In genomic region chr7:76317782-76318487, GRCh38 we compare ENCODE assay signal across 8 cellular contexts. TPM values are rescaled to one million over a fixed set of nuclear protein-coding genes. Genes with fewer than 3 reads are reported as not detected.
DNase-seq lines count a peak whose midpoint lies in the region; ATAC-seq and TF ChIP-seq lines count a peak whose summit lies in the region.

No MANE protein-coding gene starts in this region.

- H3K4me1 Mint-ChIP-seq in GM23338: peaks cover 17% of the 10 kb centered on the region
- H3K4me1 Mint-ChIP-seq in activated T-helper 17 cell treated with anti-CD3 and anti-CD28 coated beads, Interleukin-2, amount 50 U/mL, for 72 hours: peaks cover 10% of the 10 kb centered on the region
- H3K4me1 Mint-ChIP-seq in natural killer cell treated with Interleukin-12 subunit alpha and Interleukin-12 subunit beta and Interleukin-15 and Interleukin-18, amount 100 ng/mL, for 72 hours (ENCODE audit: low read depth in 2 of 2): peaks cover 32 to 35% of the 10 kb centered on the region in 2 donors

- H3K4me3 ChIP-seq in GM23338 (peak overlapping the region; percentile 79), fibroblast of mammary gland (ENCODE audit: control insufficient read depth, low read depth, low read length) (peak overlapping the region; percentile 73)

- H2AFZ ChIP-seq in GM23338: peak overlapping the region; percentile 53; the same call in 1 of the 2 replicates

- peaks cover 11% of the 10 kb centered on the region for H4K20me1 ChIP-seq in GM23338 (replicated peaks; ENCODE audit: insufficient read depth)

- H3K36me3 Mint-ChIP-seq in GM23338 (ENCODE audit: low read depth): peaks cover 22% of the 10 kb centered on the region; the same call in 2 of the 3 replicates
- H3K36me3 Mint-ChIP-seq in activated T-helper 17 cell treated with anti-CD3 and anti-CD28 coated beads, Interleukin-2, amount 50 U/mL, for 72 hours (ENCODE audit: low read depth): peaks cover 35% of the 10 kb centered on the region
- H3K36me3 Mint-ChIP-seq in natural killer cell treated with Interleukin-12 subunit alpha and Interleukin-12 subunit beta and Interleukin-15 and Interleukin-18, amount 100 ng/mL, for 72 hours: no peaks in the 10 kb centered on the region

- TF ChIP-seq CTCF in GM23338 (conservative IDR thresholded peaks at IDR 0.05; ENCODE audit: low read depth in 2 of 2) (no peak), fibroblast of mammary gland (conservative IDR thresholded peaks at IDR 0.05; ENCODE audit: control insufficient read depth, insufficient read depth, low read depth, low read length) (no peak)

- no peaks in the 10 kb centered on the region for H3K27me3 ChIP-seq in GM23338 (ENCODE audit: insufficient read depth)

- H3F3A ChIP-seq in GM23338 (replicated peaks; ENCODE audit: low read depth): peaks cover 33% of the 10 kb centered on the region

- H3K36me3 ChIP-seq in GM23338 (ENCODE audit: insufficient read depth): no peaks in the 10 kb centered on the region

- H3K27ac ChIP-seq in GM23338 (ENCODE audit: low read depth): peak overlapping the region; percentile 97

- peak; percentile 89 for ATAC-seq in GM23338
- ATAC-seq in activated T-helper 17 cell treated with anti-CD3 and anti-CD28 coated beads, Interleukin-2, amount 50 U/mL, for 72 hours (replicated peaks): peak; percentile 89
- ATAC-seq in natural killer cell treated with Interleukin-12 subunit alpha and Interleukin-12 subunit beta and Interleukin-15 and Interleukin-18, amount 100 ng/mL, for 72 hours: peak; percentile 95 to 97
- peak; percentile 97 for ATAC-seq in stimulated activated naive CD8-positive, alpha-beta T cell treated with anti-CD3 and anti-CD28 coated beads, Interleukin-15, Interleukin-2, amounts not matched to agents 100 U/mL and 50 U/mL, for 24 hours

- H3K27ac Mint-ChIP-seq in GM23338: peak overlapping the region; percentile 94
- H3K27ac Mint-ChIP-seq in activated T-helper 17 cell treated with anti-CD3 and anti-CD28 coated beads, Interleukin-2, amount 50 U/mL, for 72 hours: peak overlapping the region; percentile 89
- peak overlapping the region; percentile 87 to 89 for H3K27ac Mint-ChIP-seq in natural killer cell treated with Interleukin-12 subunit alpha and Interleukin-12 subunit beta and Interleukin-15 and Interleukin-18, amount 100 ng/mL, for 72 hours

- H3K27me3 Mint-ChIP-seq in GM23338 (ENCODE audit: insufficient read depth, low read depth, poor library complexity): peaks cover 25% of the 10 kb centered on the region
- no peaks in the 10 kb centered on the region for H3K27me3 Mint-ChIP-seq in activated T-helper 17 cell treated with anti-CD3 and anti-CD28 coated beads, Interleukin-2, amount 50 U/mL, for 72 hours
- H3K27me3 Mint-ChIP-seq in natural killer cell treated with Interleukin-12 subunit alpha and Interleukin-12 subunit beta and Interleukin-15 and Interleukin-18, amount 100 ng/mL, for 72 hours: no peaks in the 10 kb centered on the region

- H3K79me2 ChIP-seq in GM23338 (replicated peaks; ENCODE audit: insufficient read depth): no peaks in the 10 kb centered on the region

- peak overlapping the region; percentile 83 for H3K4me2 ChIP-seq in GM23338

- peak overlapping the region; percentile 83 for H3K4me3 Mint-ChIP-seq in GM23338
- H3K4me3 Mint-ChIP-seq in activated T-helper 17 cell treated with anti-CD3 and anti-CD28 coated beads, Interleukin-2, amount 50 U/mL, for 72 hours: peak overlapping the region; percentile 80
- peak overlapping the region; percentile 89 for H3K4me3 Mint-ChIP-seq in natural killer cell treated with Interleukin-12 subunit alpha and Interleukin-12 subunit beta and Interleukin-15 and Interleukin-18, amount 100 ng/mL, for 72 hours

- DNase-seq in Daoy (ENCODE audit: low read depth) (peak; percentile 96), GM23338 (ENCODE audit: low spot score) (peak; percentile 99), LHCN-M2 (ENCODE audit: low read depth) (peak; percentile 96), RPMI7951 (ENCODE audit: low read depth) (peak; percentile 97), fibroblast of mammary gland (ENCODE audit: low read depth) (peak; percentile 93)
- peak; percentile 98 for DNase-seq in natural killer cell treated with Interleukin-12 subunit alpha and Interleukin-12 subunit beta and Interleukin-15 and Interleukin-18, amount 100 ng/mL, for 72 hours (ENCODE audit: low spot score)
- DNase-seq in stimulated activated naive CD8-positive, alpha-beta T cell treated with anti-CD3 and anti-CD28 coated beads, Interleukin-15, Interleukin-2, amounts not matched to agents 100 U/mL and 50 U/mL, for 24 hours: peak; percentile 96

- H3K4me1 ChIP-seq in GM23338 (ENCODE audit: insufficient read depth): peaks cover 15% of the 10 kb centered on the region

- no peaks in the 10 kb centered on the region; the same call in 2 of the 3 replicates for H3K9me3 Mint-ChIP-seq in GM23338
- no peaks in the 10 kb centered on the region for H3K9me3 Mint-ChIP-seq in activated T-helper 17 cell treated with anti-CD3 and anti-CD28 coated beads, Interleukin-2, amount 50 U/mL, for 72 hours
- H3K9me3 Mint-ChIP-seq in natural killer cell treated with Interleukin-12 subunit alpha and Interleukin-12 subunit beta and Interleukin-15 and Interleukin-18, amount 100 ng/mL, for 72 hours: no peaks in the 10 kb centered on the region

- no peaks in the 10 kb centered on the region for H3K9me2 ChIP-seq in GM23338 (ENCODE audit: insufficient read depth)

TF ChIP-seq in GM23338, 12 proteins besides CTCF, POLR2A, EP300 and RAD21:
- TF ChIP-seq POLR2AphosphoS5 (IDR thresholded peaks at IDR 0.05; ENCODE audit: low read depth) (peak; percentile 94), CREB1 (CRISPR knock-in tag; IDR thresholded peaks at IDR 0.05; ENCODE audit: low read depth) (no peak)

RNA-seq across cellular contexts. Expression of gene HSPB1, which starts 15.5 kb away (rescaled TPM):
- 27.8 and 32.1 TPM in 2 replicates for total RNA-seq in Daoy (2014; rRNA removed; shearing (Covaris generic))
- total RNA-seq in GM23338 (2014; rRNA removed; shearing (Covaris generic)): 47.5 and 48.1 TPM in 2 replicates
- 437 and 458 TPM in 2 replicates for polyA plus RNA-seq in GM23338 (2016; fragmentation: Nextera tagmentation; extraction: Ambion mirVana)
- total RNA-seq in LHCN-M2 (2014; rRNA removed): 189 and 208 TPM in 2 replicates
- 1,772 TPM for polyA plus RNA-seq in LHCN-M2 (2012)
- total RNA-seq in RPMI7951 (2014; rRNA removed; shearing (Covaris generic)): 147 and 157 TPM in 2 replicates
- total RNA-seq in activated T-helper 17 cell treated with anti-CD3 and anti-CD28 coated beads, Interleukin-2, amount 50 U/mL, for 72 hours: 10 to 100 TPM; 28.0 to 71.7 TPM
- 10 to 100 TPM; 13.3 to 30.3 TPM for total RNA-seq in natural killer cell treated with Interleukin-12 subunit alpha and Interleukin-12 subunit beta and Interleukin-15 and Interleukin-18, amount 100 ng/mL, for 72 hours

RNA-seq across cellular contexts. Expression of gene YWHAG, which starts 40.9 kb away (rescaled TPM):
- total RNA-seq in Daoy (2014; rRNA removed; shearing (Covaris generic)): 53.9 and 57.6 TPM in 2 replicates
- total RNA-seq in GM23338 (2014; rRNA removed; shearing (Covaris generic)): 179 and 180 TPM in 2 replicates
- polyA plus RNA-seq in GM23338 (2016; fragmentation: Nextera tagmentation; extraction: Ambion mirVana): 82.2 and 97.0 TPM in 2 replicates
- total RNA-seq in LHCN-M2 (2014; rRNA removed): 130 and 167 TPM in 2 replicates
- polyA plus RNA-seq in LHCN-M2 (2012): 152 TPM
- 80.4 and 89.8 TPM in 2 replicates for total RNA-seq in RPMI7951 (2014; rRNA removed; shearing (Covaris generic))
- total RNA-seq in activated T-helper 17 cell treated with anti-CD3 and anti-CD28 coated beads, Interleukin-2, amount 50 U/mL, for 72 hours: 100 to 1,000 TPM; 118 to 156 TPM
- total RNA-seq in natural killer cell treated with Interleukin-12 subunit alpha and Interleukin-12 subunit beta and Interleukin-15 and Interleukin-18, amount 100 ng/mL, for 72 hours: 100 to 1,000 TPM; 115 to 154 TPM

Comparison
In these comparisons a context has a peak if more than half of its experiments do, and no peak if none do; other contexts are left out.
1. Peak in every context shown above with its lines: DNase-seq, ATAC-seq, H3K4me3 ChIP-seq and H3K27ac ChIP-seq.